24 cellular contexts compared by ENCODE assay signal in the genomic region with DNA sequence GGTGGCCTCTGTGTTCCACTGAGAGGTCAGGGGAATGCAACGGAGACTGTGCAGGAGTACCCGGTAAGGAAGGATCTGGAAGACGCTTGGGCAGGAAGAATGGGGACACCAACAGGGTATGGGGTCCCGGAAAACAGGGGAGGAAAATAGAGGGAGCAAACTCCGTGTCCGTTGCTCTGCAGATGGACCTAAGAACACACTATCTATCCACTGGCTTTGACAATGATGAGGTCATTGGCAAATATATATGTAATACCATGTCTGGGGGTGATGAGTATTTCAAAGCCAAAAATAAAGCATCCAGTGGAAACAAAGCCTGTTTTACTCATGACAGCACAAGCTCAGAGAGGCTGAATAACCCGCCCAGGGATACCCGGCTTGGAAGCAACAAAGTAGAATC.
"Had no signal": no experiment of that assay in that cellular context is flagged by ENCODE, and none has a peak within 500 bp of the region (broad histone marks: within the 10 kb centered on the region; RNA-seq: fewer than 3 reads in every experiment).

No MANE protein-coding gene starts in this region.

- H3K4me3 ChIP-seq: colonic mucosa, esophagus squamous epithelium, gastrocnemius medialis, heart right ventricle, left lung, lower lobe of right lung, mucosa of descending colon had no signal

- H3K36me3 ChIP-seq: colonic mucosa, gastrocnemius medialis, heart right ventricle, left lung, lower lobe of right lung had no signal

- H3K36me3 Mint-ChIP-seq: naive B cell had no signal

- H3K9me3 Mint-ChIP-seq: dendritic cell treated with granulocyte-macrophage colony-stimulating factor and Interleukin-4, amounts not matched to agents 40 ng/mL and 50 ng/mL, for 4 days; effector memory CD8-positive, alpha-beta T cell had no signal

- H3K27me3 Mint-ChIP-seq: dendritic cell treated with granulocyte-macrophage colony-stimulating factor and Interleukin-4, amounts not matched to agents 40 ng/mL and 50 ng/mL, for 4 days had no signal

- H3K27ac Mint-ChIP-seq: dendritic cell treated with granulocyte-macrophage colony-stimulating factor and Interleukin-4, amounts not matched to agents 40 ng/mL and 50 ng/mL, for 4 days; effector memory CD8-positive, alpha-beta T cell; endodermal cell; mesothelial cell of epicardium; naive B cell had no signal

- H3K4me3 Mint-ChIP-seq: dendritic cell treated with granulocyte-macrophage colony-stimulating factor and Interleukin-4, amounts not matched to agents 40 ng/mL and 50 ng/mL, for 4 days; effector memory CD8-positive, alpha-beta T cell; endodermal cell; mesothelial cell of epicardium; naive B cell had no signal

- H3K9me3 ChIP-seq: colonic mucosa, esophagus squamous epithelium, gastrocnemius medialis, heart right ventricle, left lung, lower lobe of right lung, mucosa of descending colon had no signal

- DNase-seq: colonic mucosa; cortex of kidney; effector CD8-positive, alpha-beta T cell; effector memory CD8-positive, alpha-beta T cell; endodermal cell; erythroblast; esophagus squamous epithelium; foreskin fibroblast; foreskin melanocyte; gastrocnemius medialis; glutamatergic neuron; head of caudate nucleus; heart right ventricle; hippocampal formation; left cardiac atrium; left lung; left ventricle myocardium superior; lower lobe of right lung; mesenchymal stem cell; mucosa of descending colon; naive B cell had no signal

- H3K27me3 ChIP-seq: colonic mucosa, gastrocnemius medialis had no signal

- H3K27ac ChIP-seq: colonic mucosa, epithelial cell of prostate, esophagus squamous epithelium, gastrocnemius medialis, heart right ventricle, left lung, lower lobe of right lung had no signal

- H3K4me1 ChIP-seq: colonic mucosa, esophagus squamous epithelium, gastrocnemius medialis, heart right ventricle, left lung, lower lobe of right lung had no signal

- H3K4me1 Mint-ChIP-seq: endodermal cell, naive B cell had no signal
